Comparison of ENCODE assay signal across 23 cellular contexts in the genomic region with DNA sequence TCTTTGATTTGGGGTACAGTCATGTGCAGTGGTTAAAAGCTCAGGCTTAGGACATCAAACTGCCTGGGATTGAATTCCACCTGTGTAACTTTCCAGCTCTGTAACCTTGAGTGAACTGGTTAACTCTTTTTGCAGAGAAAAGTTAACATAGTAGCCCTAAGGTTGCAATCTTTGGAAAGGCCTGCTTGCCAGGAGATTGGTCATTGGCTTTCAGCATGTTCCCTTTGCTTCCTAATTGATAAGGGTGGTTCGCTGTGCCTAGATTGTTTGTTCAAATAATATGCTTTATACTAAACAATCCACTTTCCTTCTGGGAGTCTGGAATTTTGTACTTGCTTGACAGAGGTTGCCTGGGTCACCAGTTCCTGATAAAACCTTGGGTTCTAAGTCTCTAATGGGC.
"Had no signal": no experiment of that assay in that cellular context is flagged by ENCODE, and none has a peak within 500 bp of the region (broad histone marks: within the 10 kb centered on the region; RNA-seq: fewer than 3 reads in every experiment).

No MANE protein-coding gene starts in this region.

- ATAC-seq: effector memory CD8-positive, alpha-beta T cell; esophagus mucosa; gastrocnemius medialis; heart right ventricle; left cardiac atrium; left lung; lower lobe of right lung had no signal

- H3K27ac ChIP-seq: colonic mucosa, epithelial cell of prostate, esophagus squamous epithelium, gastrocnemius medialis, heart right ventricle, left lung, lower lobe of right lung had no signal

- H3K9me3 ChIP-seq: colonic mucosa, esophagus squamous epithelium, gastrocnemius medialis, heart right ventricle, left lung, lower lobe of right lung had no signal

- H3K4me3 ChIP-seq: colonic mucosa, esophagus squamous epithelium, gastrocnemius medialis, heart right ventricle, left lung, lower lobe of right lung had no signal

- FAIRE-seq: endometrium, keratinocyte had no signal

- H3K4me1 ChIP-seq: colonic mucosa, esophagus squamous epithelium, gastrocnemius medialis, heart right ventricle, left lung, lower lobe of right lung had no signal

- H3K27me3 ChIP-seq: colonic mucosa, esophagus squamous epithelium, gastrocnemius medialis, heart right ventricle, left lung had no signal

- DNase-seq: colonic mucosa; cortex of kidney; effector CD8-positive, alpha-beta T cell; effector memory CD8-positive, alpha-beta T cell; endodermal cell; erythroblast; esophagus squamous epithelium; foreskin fibroblast; foreskin melanocyte; gastrocnemius medialis; glutamatergic neuron; head of caudate nucleus; heart right ventricle; hippocampal formation; left cardiac atrium; left lung; lower lobe of right lung; mesendoderm; midbrain had no signal
